ENCODE assay signal across 19 cellular contexts in the genomic region with DNA sequence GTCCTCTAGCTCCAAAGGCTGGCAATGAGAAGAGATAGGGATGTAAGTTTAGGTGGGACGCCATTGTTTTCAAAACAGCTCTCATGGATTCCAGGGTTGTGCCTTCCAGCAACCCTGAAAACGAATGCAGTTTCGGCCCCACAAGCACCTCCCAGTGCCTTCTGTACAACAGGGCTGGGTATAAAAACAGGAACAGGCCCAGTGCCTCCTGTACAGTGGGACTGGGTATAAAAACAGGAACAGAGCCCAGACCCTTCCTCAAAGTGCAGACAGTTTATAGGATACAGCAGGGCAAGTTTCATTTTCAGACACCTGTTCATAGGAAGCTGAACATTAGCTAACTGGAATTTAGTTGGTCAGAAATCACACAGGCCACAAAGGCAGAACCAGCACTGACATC.
DNase-seq lines count a peak whose midpoint lies in the region; ATAC-seq, FAIRE-seq and TF ChIP-seq lines count a peak whose summit lies in the region.
"Had no signal": no experiment of that assay in that cellular context is flagged by ENCODE, and none has a peak within 500 bp of the region (broad histone marks: within the 10 kb centered on the region; RNA-seq: fewer than 3 reads in every experiment).

No MANE protein-coding gene starts in this region.

- no peaks in the 10 kb centered on the region for H3K9me1 ChIP-seq in K562 (ENCODE audit: control insufficient read depth, insufficient read depth, low read length)

- no peak for ATAC-seq in K562
- no peak for ATAC-seq in lower lobe of right lung
- ATAC-seq: GM12878 had no signal

- BruUV-seq in K562 (replicated peaks; lab: Mats Ljungman, UMichigan): no TSS peak

- POLR2A ChIA-PET in K562 (lab: Yijun Ruan, JAX): no interaction called here
- POLR2A ChIA-PET in CD8-positive, alpha-beta memory T cell (lab: Charles Lee): no interaction called here

- H3K9ac ChIP-seq in K562 (ENCODE audit: insufficient read depth in 1 of 2, low read depth in 2 of 2, low read length in 2 of 2): no peak overlapping the region
- H3K9ac ChIP-seq: GM23248 had no signal

- H3K4me3 Mint-ChIP-seq in osteocyte (ENCODE audit: unreplicated experiment): no peak overlapping the region
- no peak overlapping the region for H3K4me3 Mint-ChIP-seq in CD8-positive, alpha-beta memory T cell
- H3K4me3 Mint-ChIP-seq: CD4-positive, alpha-beta memory T cell had no signal

- CTCF ChIA-PET in K562 (lab: Yijun Ruan, JAX; ENCODE audit: low intra/inter-chr PET ratio): no interaction called here
- CTCF ChIA-PET in CD8-positive, alpha-beta memory T cell (lab: Charles Lee): no interaction called here

- no peak for TF ChIP-seq POLR2A in K562 (conservative IDR thresholded peaks at IDR 0.05)

- DNase-seq in K562 (ENCODE audit: extremely low read depth in 1 of 4, low spot score in 3 of 4): no peak
- peak; percentile 7 for DNase-seq in islet precursor cell
- DNase-seq in osteocyte (ENCODE audit: extremely low spot score, unreplicated experiment): peak; percentile 57
- DNase-seq in T-helper 1 cell: no peak
- no peak for DNase-seq in CD8-positive, alpha-beta memory T cell
- DNase-seq in lower lobe of right lung: no peak
- DNase-seq: C1 segment of cervical spinal cord; CD4-positive, alpha-beta memory T cell; DMS 273 treated with DMSO at 0.1 percent for 48 hours; DMS79; EL; GDM1; GM23248; H7; HCEC 1CT had no signal

- no peaks in the 10 kb centered on the region for H3K27me3 Mint-ChIP-seq in osteocyte (ENCODE audit: unreplicated experiment)
- H3K27me3 Mint-ChIP-seq in CD8-positive, alpha-beta memory T cell: peaks cover 7 to 11% of the 10 kb centered on the region in 2 donors

- no peak overlapping the region for H3K4me3 ChIP-seq in K562
- H3K4me3 ChIP-seq in CD8-positive, alpha-beta memory T cell (ENCODE audit: low read length): no peak overlapping the region
- no peak overlapping the region for H3K4me3 ChIP-seq in lower lobe of right lung
- H3K4me3 ChIP-seq: GM12878, GM23248 had no signal

- intact Hi-C loops in K562 (cut with micrococcal nuclease) (no loop called here), lower lobe of right lung (cut with DNase I) (no loop called here)

- H3K27me3 ChIP-seq in K562 (ENCODE audit: control insufficient read depth in 2 of 2, insufficient read depth in 2 of 2, low read length in 2 of 2): peaks cover 2 to 25% of the 10 kb centered on the region in 2 experiments; a peak in 4 of 5 replicates
- H3K27me3 ChIP-seq in CD8-positive, alpha-beta memory T cell (ENCODE audit: insufficient read depth, low read length, poor library complexity, severe bottlenecking): no peaks in the 10 kb centered on the region
- no peaks in the 10 kb centered on the region for H3K27me3 ChIP-seq in lower lobe of right lung (ENCODE audit: low read depth)

- TF ChIP-seq RAD21 in K562 (CRISPR knock-in tag; conservative IDR thresholded peaks at IDR 0.05 in 1 of 2, IDR thresholded peaks at IDR 0.05 in 1 of 2): no peak

- no peak for TF ChIP-seq EP300 in K562 (IDR thresholded peaks at IDR 0.05; ENCODE audit: low read length)

- in situ Hi-C loops in K562 (cut with MboI): no loop called here

- no peaks in the 10 kb centered on the region for H3K4me1 Mint-ChIP-seq in osteocyte (ENCODE audit: unreplicated experiment)
- no peaks in the 10 kb centered on the region for H3K4me1 Mint-ChIP-seq in CD8-positive, alpha-beta memory T cell
- H3K4me1 Mint-ChIP-seq: CD4-positive, alpha-beta memory T cell had no signal

- H2AFZ ChIP-seq in K562 (ENCODE audit: low read depth, low read length): no peak overlapping the region
- H2AFZ ChIP-seq: GM23248 had no signal

- no peaks in the 10 kb centered on the region for H3K79me2 ChIP-seq in K562 (ENCODE audit: control insufficient read depth, insufficient read depth, low read length)

- H3K9me3 Mint-ChIP-seq in osteocyte (ENCODE audit: unreplicated experiment): peaks cover 15% of the 10 kb centered on the region
- H3K9me3 Mint-ChIP-seq in CD8-positive, alpha-beta memory T cell: peaks cover 0 to 7% (median 4%) of the 10 kb centered on the region in 5 donors

- H3K27ac ChIP-seq in K562 (ENCODE audit: extremely low read depth, low read depth, low read length): no peak overlapping the region
- no peak overlapping the region for H3K27ac ChIP-seq in CD8-positive, alpha-beta memory T cell (ENCODE audit: low read depth, low read length)
- no peak overlapping the region for H3K27ac ChIP-seq in lower lobe of right lung
- H3K27ac ChIP-seq: GM23248 had no signal

- H3K9me3 ChIP-seq in K562 (replicated peaks; ENCODE audit: control insufficient read depth, insufficient read depth, low read depth, low read length) (no peaks in the 10 kb centered on the region), lower lobe of right lung (no peaks in the 10 kb centered on the region)
- no peaks in the 10 kb centered on the region for H3K9me3 ChIP-seq in CD8-positive, alpha-beta memory T cell (ENCODE audit: low read length)

- no peak overlapping the region for H3K4me2 ChIP-seq in K562 (ENCODE audit: insufficient read depth, low read length)

- no peak for TF ChIP-seq CTCF in K562 (IDR thresholded peaks at IDR 0.05 in 2 of 3, conservative IDR thresholded peaks at IDR 0.05 in 1 of 3; ENCODE audit: insufficient read depth in 2 of 3, low read depth in 1 of 3, low read length in 3 of 3)
- TF ChIP-seq CTCF in osteocyte (IDR thresholded peaks at IDR 0.05): no peak
- TF ChIP-seq CTCF in lower lobe of right lung (IDR thresholded peaks at IDR 0.05): no peak

- H3K36me3 ChIP-seq in K562 (ENCODE audit: control insufficient read depth, insufficient read depth, low read length) (no peaks in the 10 kb centered on the region), lower lobe of right lung (no peaks in the 10 kb centered on the region)
- no peaks in the 10 kb centered on the region for H3K36me3 ChIP-seq in CD8-positive, alpha-beta memory T cell (ENCODE audit: insufficient read depth, low read length)

- peaks cover 6% of the 10 kb centered on the region for H3K36me3 Mint-ChIP-seq in osteocyte (ENCODE audit: unreplicated experiment)
- H3K36me3 Mint-ChIP-seq in CD8-positive, alpha-beta memory T cell: no peaks in the 10 kb centered on the region
- H3K36me3 Mint-ChIP-seq: CD4-positive, alpha-beta memory T cell had no signal

- 7% methylated on average over 3 of the region's 3 CpGs for WGBS in K562 (ENCODE audit: insufficient coverage, low coverage, missing lambda C conversion rate)

- H3K4me1 ChIP-seq in K562 (replicated peaks in 1 of 2; ENCODE audit: control insufficient read depth in 2 of 2, insufficient read depth in 2 of 2, low read length in 2 of 2) (no peaks in the 10 kb centered on the region), lower lobe of right lung (no peaks in the 10 kb centered on the region)
- H3K4me1 ChIP-seq in CD8-positive, alpha-beta memory T cell (ENCODE audit: insufficient read depth, low read length): no peaks in the 10 kb centered on the region

- no peaks in the 10 kb centered on the region for H4K20me1 ChIP-seq in K562 (replicated peaks; ENCODE audit: control insufficient read depth, insufficient read depth, low read length)

- FAIRE-seq in K562 (lab: Jason Lieb, UNC): no peak
- FAIRE-seq: D721Med, GM12878, GM19239, H1 had no signal

- no peak overlapping the region for H3K27ac Mint-ChIP-seq in osteocyte (ENCODE audit: unreplicated experiment)
- H3K27ac Mint-ChIP-seq in CD8-positive, alpha-beta memory T cell: no peak overlapping the region

TF ChIP-seq in K562, 482 proteins besides CTCF, POLR2A, EP300 and RAD21:
- TF ChIP-seq XRCC5 (IDR thresholded peaks at IDR 0.05; ENCODE audit: low read depth, low read length): no peak
- no peak for TF ChIP-seq CHD1 (IDR thresholded peaks at IDR 0.05; ENCODE audit: low read length)
- TF ChIP-seq ZNF354B (CRISPR knock-in tag; IDR thresholded peaks at IDR 0.05): no peak
- TF ChIP-seq CREB1 (IDR thresholded peaks at IDR 0.05): no peak
- TF ChIP-seq CREB1 (CRISPR knock-in tag; IDR thresholded peaks at IDR 0.05): no peak
- TF ChIP-seq GABPA (tag; conservative IDR thresholded peaks at IDR 0.05; ENCODE audit: low read depth): no peak
- no peak for TF ChIP-seq DACH1 (IDR thresholded peaks at IDR 0.05; ENCODE audit: partially characterized antibody)
- peak; percentile 39; the same call in 1 of the 2 replicates for TF ChIP-seq SPI1 (IDR thresholded peaks at IDR 0.05; ENCODE audit: borderline replicate concordance, low read depth, low read length)
- peak; percentile 93 for TF ChIP-seq ZFP1 (CRISPR knock-in tag; IDR thresholded peaks at IDR 0.05)
- peak in 1 of 2 experiments; percentile 33; a peak in 1 of 3 replicates for TF ChIP-seq CBX3 (IDR thresholded peaks at IDR 0.05; ENCODE audit: borderline replicate concordance in 1 of 2, low read length in 2 of 2)

Comparison
In these comparisons a context has a peak if more than half of its experiments do, and no peak if none do; other contexts are left out.
1. DNase-seq: peak in islet precursor cell (single experiment) and osteocyte (single experiment); none in K562 (0 of 4), T-helper 1 cell (0 of 5), CD8-positive, alpha-beta memory T cell (0 of 5) and lower lobe of right lung (single experiment).